Comparison of ENCODE assay signal across 1 cellular context in genomic region chr6:148649454-148649963, GRCh38.
TF ChIP-seq lines count a peak whose summit lies in the region.

No MANE protein-coding gene starts in this region.

TF ChIP-seq in GM12878, 131 proteins besides CTCF, POLR2A, EP300 and RAD21 (continued from another document):
- TF ChIP-seq CUX1 (IDR thresholded peaks at IDR 0.05; ENCODE audit: insufficient replicate concordance, low read depth, low read length) (no peak), SPI1 (IDR thresholded peaks at IDR 0.05; ENCODE audit: borderline replicate concordance, insufficient read depth, low read depth, low read length) (peak; percentile 65; the same call in 1 of the 2 replicates), IKZF1 (conservative IDR thresholded peaks at IDR 0.05) (0 out of 2 replicates have a peak, but pooled peaks have one; percentile 21), CREM (IDR thresholded peaks at IDR 0.05; ENCODE audit: low read depth) (no peak), NKRF (conservative IDR thresholded peaks at IDR 0.05) (no peak), MLLT1 (IDR thresholded peaks at IDR 0.05) (no peak), YY1 (IDR thresholded peaks at IDR 0.05; ENCODE audit: low read depth, low read length) (no peak), STAT3 (IDR thresholded peaks at IDR 0.05; ENCODE audit: low read depth, low read length) (no peak)
